ENCODE assay signal across 8 cellular contexts in genomic region chr13:98173431-98173921, GRCh38. TPM values are rescaled to one million over a fixed set of nuclear protein-coding genes. Genes with fewer than 3 reads are reported as not detected.
A peak's percentile ranks its signal among the peaks of the same experiment; 100 is the strongest.
DNase-seq lines count a peak whose midpoint lies in the region; ATAC-seq and TF ChIP-seq lines count a peak whose summit lies in the region.

No MANE protein-coding gene starts in this region.

- H3K9me3 ChIP-seq in right cardiac atrium (ENCODE audit: control insufficient read depth, low read length), result no peaks in the 10 kb centered on the region
- H3K9me3 ChIP-seq in sigmoid colon, result no peaks in the 10 kb centered on the region

- H3K27me3 ChIP-seq in right cardiac atrium (ENCODE audit: control insufficient read depth, insufficient read depth) (no peaks in the 10 kb centered on the region), sigmoid colon (no peaks in the 10 kb centered on the region)

- intact Hi-C loops in right cardiac atrium (cut with DNase I), result no loop called here
- intact Hi-C loops in sigmoid colon (cut with DNase I), result no loop called here

- DNase-seq in GM03348 (ENCODE audit: low spot score) (peak; percentile 77), right cardiac atrium (peak in 2 of 3 donors; percentile 29 to 49), sigmoid colon (peak; percentile 70), T-helper 2 cell (no peak), SIG-M5 (lab: John Stamatoyannopoulos, UW) (no peak)

- TF ChIP-seq EP300 in sigmoid colon (IDR thresholded peaks at IDR 0.05), result no peak

- H3K4me1 ChIP-seq in right cardiac atrium (ENCODE audit: control insufficient read depth, insufficient read depth, low read length) (peaks cover 6% of the 10 kb centered on the region), sigmoid colon (peaks cover 0 to 48% (median 43%) of the 10 kb centered on the region in 4 donors)

- peaks cover 0 to 5% (median 0%) of the 10 kb centered on the region in 4 donors for H3K36me3 ChIP-seq in sigmoid colon

- 12% methylated on average over 5 of the region's 5 CpGs for WGBS in right cardiac atrium
- WGBS in sigmoid colon, 2 donors, result 55 to 79% methylated on average over 5 of the region's 5 CpGs

- ATAC-seq in right cardiac atrium (peak; percentile 64 to 80), HG02852 (IDR thresholded peaks at IDR 0.05; ENCODE audit: unreplicated experiment) (no peak), HG03280 (IDR thresholded peaks at IDR 0.05; ENCODE audit: unreplicated experiment) (no peak)

- H3K27ac ChIP-seq in angular gyrus (ENCODE audit: low read depth, low read length) (peak overlapping the region; percentile 37), right cardiac atrium (ENCODE audit: low read length) (peak overlapping the region; percentile 16), sigmoid colon (peak overlapping the region; percentile 64 to 84 (median 75))

- no peak for TF ChIP-seq CTCF in sigmoid colon (IDR thresholded peaks at IDR 0.05)

- no peak overlapping the region for H3K4me3 ChIP-seq in right cardiac atrium (ENCODE audit: low read length)
- no peak overlapping the region for H3K4me3 ChIP-seq in sigmoid colon

- TF ChIP-seq POLR2A in sigmoid colon (IDR thresholded peaks at IDR 0.05), result no peak

RNA-seq across cellular contexts. Expression of gene RNF113B, which starts 3.6 kb away (rescaled TPM):
- total RNA-seq in right cardiac atrium (not detected), sigmoid colon (not detected)
- polyA plus RNA-seq in right cardiac atrium (not detected), sigmoid colon (not detected)

RNA-seq across cellular contexts. Expression of gene FARP1, which starts 30.6 kb away (rescaled TPM):
- total RNA-seq in right cardiac atrium (10 to 100 TPM; 18.2 to 27.6 (median 23.6) TPM), sigmoid colon (10 to 100 TPM; 32.9 to 96.4 (median 47.5) TPM)
- polyA plus RNA-seq in right cardiac atrium (8.3 TPM), sigmoid colon (10 to 100 TPM in 1 of 3 donors, 1 to 10 TPM in 2; 6.9 to 18.0 (median 7.8) TPM)

Comparison
In these comparisons a context has a peak if more than half of its experiments do, and no peak if none do; other contexts are left out.
1. DNase-seq: peak in GM03348 (single experiment), right cardiac atrium (2 of 3) and sigmoid colon (single experiment); none in T-helper 2 cell (0 of 5) and SIG-M5 (single experiment).
2. H3K27ac ChIP-seq: peak in every context shown above with its lines; median percentile 75 in sigmoid colon; 37 in angular gyrus; 16 in right cardiac atrium.
3. ATAC-seq: peak in right cardiac atrium (2 of 2); none in HG02852 (single experiment) and HG03280 (single experiment).